ENCODE assay signal across 31 cellular contexts in the genomic region with DNA sequence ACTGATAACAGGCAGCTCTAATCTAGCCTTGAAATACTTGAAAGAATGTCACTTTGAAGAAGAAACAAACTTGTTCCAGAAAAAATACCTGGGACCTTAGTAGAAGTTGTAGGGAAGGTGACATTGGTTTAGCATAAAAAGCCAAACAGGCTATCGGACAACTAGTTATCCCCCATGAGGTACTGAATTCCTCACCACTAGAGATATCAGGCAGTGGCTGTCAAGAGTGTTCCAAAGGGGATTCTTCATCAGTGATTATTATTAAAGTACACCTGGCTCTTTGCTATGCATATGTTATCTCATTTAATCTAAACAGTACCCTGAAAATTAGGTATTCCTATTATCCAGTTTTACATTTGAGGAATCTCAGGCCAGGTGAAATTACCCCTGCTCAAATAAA. TPM values are rescaled to one million over a fixed set of nuclear protein-coding genes. Genes with fewer than 3 reads are reported as not detected.
"Had no signal": no experiment of that assay in that cellular context is flagged by ENCODE, and none has a peak within 500 bp of the region (broad histone marks: within the 10 kb centered on the region; RNA-seq: fewer than 3 reads in every experiment).

No MANE protein-coding gene starts in this region.

- H3K4me1 ChIP-seq: esophagus muscularis mucosa, foreskin keratinocyte, left lung, lower lobe of right lung, pancreas, testis, tibial artery had no signal

- H3K4me1 Mint-ChIP-seq: natural killer cell had no signal

- ATAC-seq: foreskin keratinocyte, left lung, lower lobe of right lung, natural killer cell, pancreas had no signal

- H3K27ac Mint-ChIP-seq: natural killer cell, type B pancreatic cell had no signal

- H3K9me3 Mint-ChIP-seq: natural killer cell, type B pancreatic cell had no signal

- H3K27me3 ChIP-seq: esophagus muscularis mucosa, foreskin keratinocyte, hepatocyte, left lung, pancreas, stomach, testis, tibial artery had no signal

- H3K4me3 Mint-ChIP-seq: natural killer cell, type B pancreatic cell had no signal

- H3K27ac ChIP-seq: coronary artery, esophagus muscularis mucosa, foreskin keratinocyte, hepatocyte, left lung, lower lobe of right lung, pancreas, stomach, testis, tibial artery had no signal

- H3K9me3 ChIP-seq: esophagus muscularis mucosa, left lung, lower lobe of right lung, pancreas, stomach, testis, tibial artery had no signal

- DNase-seq: dermis blood vessel endothelial cell; effector memory CD4-positive, alpha-beta T cell; foreskin keratinocyte; glutamatergic neuron; kidney; left lung; lower lobe of right lung; natural killer cell; pancreas; stimulated activated CD4-positive, alpha-beta T cell treated with anti-CD3 and anti-CD28 coated beads, Interleukin-12 subunit alpha, Interleukin-12 subunit beta, amount 100 ng/mL, for 4 hours; stimulated activated CD4-positive, alpha-beta T cell treated with anti-CD3 and anti-CD28 coated beads, Interleukin-1b, Interleukin-23, amount 100 ng/mL, for 48 hours; stimulated activated CD4-positive, alpha-beta T cell treated with anti-CD3 and anti-CD28 coated beads, Interleukin-4, amount 100 ng/mL, for 1 hour; stimulated activated CD8-positive, alpha-beta memory T cell treated with anti-CD3 and anti-CD28 coated beads, Interleukin-4, amount 100 ng/mL, for 48 hours; stimulated activated naive CD4-positive, alpha-beta T cell treated with Interleukin-2 at 50 U/mL for 16 hours; stomach; testis; tibial artery had no signal

- H3K4me3 ChIP-seq: coronary artery, esophagus muscularis mucosa, hepatocyte, left lung, lower lobe of right lung, pancreas, smooth muscle cell, stomach, testis, tibial artery had no signal

RNA-seq across cellular contexts. Expression of gene LIN28A, which starts 48.5 kb away (rescaled TPM):
- total RNA-seq: dermis blood vessel endothelial cell, endothelial cell of umbilical vein, epithelial cell of proximal tubule, esophagus muscularis mucosa, fibroblast of lung, foreskin keratinocyte, kidney, left lung, lower lobe of right lung, mesenteric fat pad, myocyte, natural killer cell, omental fat pad, posterior vena cava, smooth muscle cell, stomach, subcutaneous adipose tissue, urinary bladder had no signal
- polyA plus RNA-seq: foreskin keratinocyte, pancreas, stomach, urinary bladder had no signal
